In genomic region chr18:7746106-7746505, GRCh38 we compare ENCODE assay signal across 37 cellular contexts.
"Had no signal": no experiment of that assay in that cellular context is flagged by ENCODE, and none has a peak within 500 bp of the region (broad histone marks: within the 10 kb centered on the region; RNA-seq: fewer than 3 reads in every experiment).

No MANE protein-coding gene starts in this region.

- H3K36me3 ChIP-seq: ascending aorta, cardiac muscle cell had no signal

- ATAC-seq: activated CD4-positive, alpha-beta T cell treated with anti-CD3 and anti-CD28 coated beads for 36 hours; activated CD4-positive, CD25-positive, alpha-beta regulatory T cell treated with anti-CD3 and anti-CD28 coated beads, Interleukin-2, amount 50 U/mL, for 24 hours; activated CD8-positive, alpha-beta memory T cell treated with anti-CD3 and anti-CD28 coated beads, Interleukin-2, amount 10 ng/mL, durations not matched to agents 7 days and 5 days; activated CD8-positive, alpha-beta T cell treated with anti-CD3 and anti-CD28 coated beads, Interleukin-2, amount 10 ng/mL, durations not matched to agents 7 days and 5 days; activated naive CD8-positive, alpha-beta T cell treated with anti-CD3 and anti-CD28 coated beads, Interleukin-2, amount 50 U/mL, for 24 hours had no signal

- H3K9me3 ChIP-seq: ascending aorta had no signal

- H3K27me3 Mint-ChIP-seq: activated CD4-positive, alpha-beta memory T cell treated with anti-CD3 and anti-CD28 coated beads, Interleukin-2, amount 10 ng/mL, durations not matched to agents 7 days and 5 days; activated CD4-positive, alpha-beta T cell treated with anti-CD3 and anti-CD28 coated beads for 36 hours; activated CD4-positive, alpha-beta T cell treated with anti-CD3 and anti-CD28 coated beads, Interleukin-2, amount 10 ng/mL, durations not matched to agents 7 days and 5 days; activated CD8-positive, alpha-beta memory T cell treated with anti-CD3 and anti-CD28 coated beads, Interleukin-2, amount 10 ng/mL, durations not matched to agents 7 days and 5 days; activated naive CD4-positive, alpha-beta T cell treated with anti-CD3 and anti-CD28 coated beads, Interleukin-2, amount 10 ng/mL, durations not matched to agents 7 days and 5 days; activated naive CD4-positive, alpha-beta T cell treated with anti-CD3 and anti-CD28 coated beads, Interleukin-2, amount 50 U/mL, for 24 hours; activated naive CD8-positive, alpha-beta T cell; activated naive CD8-positive, alpha-beta T cell treated with anti-CD3 and anti-CD28 coated beads, Interleukin-2, amount 10 ng/mL, durations not matched to agents 7 days and 5 days; activated naive CD8-positive, alpha-beta T cell treated with anti-CD3 and anti-CD28 coated beads, Interleukin-2, amount 50 U/mL, for 24 hours; activated T-cell treated with anti-CD3 and anti-CD28 coated beads, Interleukin-2, amount 50 U/mL, for 24 hours; central memory CD8-positive, alpha-beta T cell had no signal

- H3K4me3 Mint-ChIP-seq: activated CD4-positive, alpha-beta memory T cell treated with anti-CD3 and anti-CD28 coated beads, Interleukin-2, amount 10 ng/mL, durations not matched to agents 7 days and 5 days; activated CD4-positive, alpha-beta T cell treated with anti-CD3 and anti-CD28 coated beads for 36 hours; activated CD4-positive, alpha-beta T cell treated with anti-CD3 and anti-CD28 coated beads, Interleukin-2, amount 10 ng/mL, durations not matched to agents 7 days and 5 days; activated CD8-positive, alpha-beta memory T cell treated with anti-CD3 and anti-CD28 coated beads, Interleukin-2, amount 10 ng/mL, durations not matched to agents 7 days and 5 days; activated CD8-positive, alpha-beta T cell treated with anti-CD3 and anti-CD28 coated beads, Interleukin-2, amount 10 ng/mL, durations not matched to agents 7 days and 5 days; activated naive CD4-positive, alpha-beta T cell treated with anti-CD3 and anti-CD28 coated beads, Interleukin-2, amount 10 ng/mL, durations not matched to agents 7 days and 5 days; activated naive CD4-positive, alpha-beta T cell treated with anti-CD3 and anti-CD28 coated beads, Interleukin-2, amount 50 U/mL, for 24 hours; activated naive CD8-positive, alpha-beta T cell; activated naive CD8-positive, alpha-beta T cell treated with anti-CD3 and anti-CD28 coated beads, Interleukin-2, amount 10 ng/mL, durations not matched to agents 7 days and 5 days; activated naive CD8-positive, alpha-beta T cell treated with anti-CD3 and anti-CD28 coated beads, Interleukin-2, amount 50 U/mL, for 24 hours; activated T-cell treated with anti-CD3 and anti-CD28 coated beads, Interleukin-2, amount 50 U/mL, for 24 hours; brain; central memory CD8-positive, alpha-beta T cell; T-helper 1 cell treated with Interleukin-12 subunit alpha and Interleukin-12 subunit beta and Interleukin-4 antibody, amounts not matched to agents 30 μg/mL and 1 μg/mL, for 36 hours; T-helper 2 cell treated with Interferon-gamma antibody and Interleukin-4, amounts not matched to agents 5 μg/mL and 100 μg/mL, for 36 hours had no signal

- H3K27me3 ChIP-seq: ascending aorta, cardiac muscle cell had no signal

- H3K4me1 Mint-ChIP-seq: activated CD4-positive, alpha-beta memory T cell treated with anti-CD3 and anti-CD28 coated beads, Interleukin-2, amount 10 ng/mL, durations not matched to agents 7 days and 5 days; activated CD4-positive, alpha-beta T cell treated with anti-CD3 and anti-CD28 coated beads, Interleukin-2, amount 10 ng/mL, durations not matched to agents 7 days and 5 days; activated CD8-positive, alpha-beta memory T cell treated with anti-CD3 and anti-CD28 coated beads, Interleukin-2, amount 10 ng/mL, durations not matched to agents 7 days and 5 days; activated naive CD4-positive, alpha-beta T cell treated with anti-CD3 and anti-CD28 coated beads, Interleukin-2, amount 10 ng/mL, durations not matched to agents 7 days and 5 days; activated naive CD4-positive, alpha-beta T cell treated with anti-CD3 and anti-CD28 coated beads, Interleukin-2, amount 50 U/mL, for 24 hours; activated naive CD8-positive, alpha-beta T cell treated with anti-CD3 and anti-CD28 coated beads, Interleukin-2, amount 10 ng/mL, durations not matched to agents 7 days and 5 days; activated naive CD8-positive, alpha-beta T cell treated with anti-CD3 and anti-CD28 coated beads, Interleukin-2, amount 50 U/mL, for 24 hours; central memory CD8-positive, alpha-beta T cell had no signal

- H3K27ac ChIP-seq: ascending aorta, cardiac muscle cell, VCaP had no signal

- H3K4me3 ChIP-seq: ascending aorta, cardiac muscle cell had no signal

- H3K36me3 Mint-ChIP-seq: activated CD8-positive, alpha-beta memory T cell treated with anti-CD3 and anti-CD28 coated beads, Interleukin-2, amount 10 ng/mL, durations not matched to agents 7 days and 5 days; activated naive CD4-positive, alpha-beta T cell treated with anti-CD3 and anti-CD28 coated beads, Interleukin-2, amount 10 ng/mL, durations not matched to agents 7 days and 5 days; activated naive CD4-positive, alpha-beta T cell treated with anti-CD3 and anti-CD28 coated beads, Interleukin-2, amount 50 U/mL, for 24 hours; activated naive CD8-positive, alpha-beta T cell; activated naive CD8-positive, alpha-beta T cell treated with anti-CD3 and anti-CD28 coated beads, Interleukin-2, amount 10 ng/mL, durations not matched to agents 7 days and 5 days had no signal

- DNase-seq: activated CD4-positive, alpha-beta memory T cell treated with anti-CD3 and anti-CD28 coated beads, Interleukin-2, amount 10 ng/mL, durations not matched to agents 7 days and 5 days; activated CD4-positive, alpha-beta T cell treated with anti-CD3 and anti-CD28 coated beads for 1 hour; activated CD4-positive, alpha-beta T cell treated with anti-CD3 and anti-CD28 coated beads for 36 hours; activated CD4-positive, alpha-beta T cell treated with anti-CD3 and anti-CD28 coated beads for 48 hours; activated CD4-positive, alpha-beta T cell treated with anti-CD3 and anti-CD28 coated beads, Interleukin-2, amount 10 ng/mL, durations not matched to agents 7 days and 5 days; activated CD4-positive, alpha-beta T cell treated with anti-CD3 and anti-CD28 coated beads, Interleukin-2, amount 50 U/mL, for 48 hours; activated CD4-positive, CD25-positive, alpha-beta regulatory T cell; activated CD8-positive, alpha-beta memory T cell treated with anti-CD3 and anti-CD28 coated beads for 24 hours; activated CD8-positive, alpha-beta memory T cell treated with anti-CD3 and anti-CD28 coated beads, Interleukin-2, amount 10 ng/mL, durations not matched to agents 7 days and 5 days; activated CD8-positive, alpha-beta memory T cell treated with anti-CD3 and anti-CD28 coated beads, Interleukin-2, amount 50 U/mL, for 48 hours; activated CD8-positive, alpha-beta T cell treated with anti-CD3 and anti-CD28 coated beads, Interleukin-2, amount 10 ng/mL, durations not matched to agents 7 days and 5 days; activated effector memory CD4-positive, alpha-beta T cell treated with Interleukin-2 at 50 U/mL for 16 hours; activated gamma-delta T cell; activated naive CD4-positive, alpha-beta T cell treated with anti-CD3 and anti-CD28 coated beads, Interleukin-2, amount 10 ng/mL, durations not matched to agents 7 days and 5 days; activated naive CD4-positive, alpha-beta T cell treated with Interleukin-2 at 50 U/mL for 16 hours; activated naive CD8-positive, alpha-beta T cell treated with anti-CD3 and anti-CD28 coated beads, Interleukin-2, amount 10 ng/mL, durations not matched to agents 7 days and 5 days; activated naive CD8-positive, alpha-beta T cell treated with anti-CD3 and anti-CD28 coated beads, Interleukin-2, amount 50 U/mL, for 24 hours; activated T-cell treated with anti-CD3 and anti-CD28 coated beads, Interleukin-2, amount 50 U/mL, for 24 hours; activated T-cell treated with anti-CD3 and anti-CD28 coated beads, Interleukin-2, amount 50 U/mL, for 48 hours; amygdala; anterior cingulate cortex; caudate nucleus; cerebellar nuclear complex; T-helper 1 cell; T-helper 2 cell; T-helper 9 cell had no signal

- H3K27ac Mint-ChIP-seq: activated CD4-positive, alpha-beta memory T cell treated with anti-CD3 and anti-CD28 coated beads, Interleukin-2, amount 10 ng/mL, durations not matched to agents 7 days and 5 days; activated CD4-positive, alpha-beta T cell treated with anti-CD3 and anti-CD28 coated beads for 36 hours; activated CD4-positive, alpha-beta T cell treated with anti-CD3 and anti-CD28 coated beads, Interleukin-2, amount 10 ng/mL, durations not matched to agents 7 days and 5 days; activated CD8-positive, alpha-beta memory T cell treated with anti-CD3 and anti-CD28 coated beads, Interleukin-2, amount 10 ng/mL, durations not matched to agents 7 days and 5 days; activated CD8-positive, alpha-beta T cell treated with anti-CD3 and anti-CD28 coated beads, Interleukin-2, amount 10 ng/mL, durations not matched to agents 7 days and 5 days; activated naive CD4-positive, alpha-beta T cell treated with anti-CD3 and anti-CD28 coated beads, Interleukin-2, amount 10 ng/mL, durations not matched to agents 7 days and 5 days; activated naive CD4-positive, alpha-beta T cell treated with anti-CD3 and anti-CD28 coated beads, Interleukin-2, amount 50 U/mL, for 24 hours; activated naive CD8-positive, alpha-beta T cell; activated naive CD8-positive, alpha-beta T cell treated with anti-CD3 and anti-CD28 coated beads, Interleukin-2, amount 10 ng/mL, durations not matched to agents 7 days and 5 days; activated naive CD8-positive, alpha-beta T cell treated with anti-CD3 and anti-CD28 coated beads, Interleukin-2, amount 50 U/mL, for 24 hours; activated T-cell treated with anti-CD3 and anti-CD28 coated beads, Interleukin-2, amount 50 U/mL, for 24 hours; activated T-helper 2 cell treated with anti-CD3 and anti-CD28 coated beads, Interferon-gamma antibody, Interleukin-2, Interleukin-4, amounts not matched to agents 10 μg/mL and 5 μg/mL and 100 μg/mL, durations not matched to agents 14 hours and 24 hours and 36 hours; brain; T-helper 1 cell treated with Interleukin-12 subunit alpha and Interleukin-12 subunit beta and Interleukin-4 antibody, amounts not matched to agents 30 μg/mL and 1 μg/mL, for 36 hours; T-helper 2 cell treated with Interferon-gamma antibody and Interleukin-4, amounts not matched to agents 5 μg/mL and 100 μg/mL, for 36 hours had no signal
